In genomic region chr12:119176267-119177055, GRCh38 we compare ENCODE assay signal across 8 cellular contexts. TPM values are rescaled to one million over a fixed set of nuclear protein-coding genes. Genes with fewer than 3 reads are reported as not detected.
DNase-seq lines count a peak whose midpoint lies in the region; ATAC-seq and TF ChIP-seq lines count a peak whose summit lies in the region.

No MANE protein-coding gene starts in this region.

- no peaks in the 10 kb centered on the region for H3K9me3 ChIP-seq in RWPE2 (ENCODE audit: severe bottlenecking)

- H3K4me3 ChIP-seq in HFF-Myc (replicated peaks; ENCODE audit: low read depth, low read length) = no peak overlapping the region
- H3K4me3 ChIP-seq in RWPE2 (ENCODE audit: severe bottlenecking) = no peak overlapping the region
- peak overlapping the region; percentile 48 for H3K4me3 ChIP-seq in fibroblast of villous mesenchyme (ENCODE audit: low read depth, low read length)

- no peaks in the 10 kb centered on the region for H3K36me3 Mint-ChIP-seq in osteocyte (ENCODE audit: unreplicated experiment)
- no peaks in the 10 kb centered on the region for H3K36me3 Mint-ChIP-seq in effector memory CD8-positive, alpha-beta T cell (ENCODE audit: insufficient read depth)

- no peak overlapping the region for H3K27ac ChIP-seq in RWPE2 (ENCODE audit: poor library complexity, severe bottlenecking)

- H3K4me1 ChIP-seq in RWPE2 (ENCODE audit: insufficient read depth, poor library complexity, severe bottlenecking) = no peaks in the 10 kb centered on the region

- H3K36me3 ChIP-seq in RWPE2 (ENCODE audit: low read depth) = no peaks in the 10 kb centered on the region

- H3K4me1 Mint-ChIP-seq in osteocyte (ENCODE audit: unreplicated experiment) = peaks cover 40% of the 10 kb centered on the region
- H3K4me1 Mint-ChIP-seq in effector memory CD8-positive, alpha-beta T cell (ENCODE audit: low read depth in 2 of 2) = no peaks in the 10 kb centered on the region

- H3K27me3 Mint-ChIP-seq in osteocyte (ENCODE audit: unreplicated experiment) = peaks cover 8% of the 10 kb centered on the region
- peaks cover 16 to 33% of the 10 kb centered on the region in 2 donors for H3K27me3 Mint-ChIP-seq in effector memory CD8-positive, alpha-beta T cell

- H3K27ac Mint-ChIP-seq in osteocyte (ENCODE audit: unreplicated experiment) = peak overlapping the region; percentile 17
- H3K27ac Mint-ChIP-seq in effector memory CD8-positive, alpha-beta T cell = no peak overlapping the region

- no peaks in the 10 kb centered on the region for H3K9me3 Mint-ChIP-seq in osteocyte (ENCODE audit: unreplicated experiment)
- H3K9me3 Mint-ChIP-seq in effector memory CD8-positive, alpha-beta T cell = no peaks in the 10 kb centered on the region

- TF ChIP-seq CTCF in HFF-Myc (IDR thresholded peaks at IDR 0.05; ENCODE audit: low read depth, low read length, missing control alignments) (no peak), RWPE2 (IDR thresholded peaks at IDR 0.05; ENCODE audit: poor library complexity, severe bottlenecking) (no peak), fibroblast of villous mesenchyme (IDR thresholded peaks at IDR 0.05; ENCODE audit: insufficient read depth, low read depth, low read length) (no peak), osteocyte (IDR thresholded peaks at IDR 0.05) (no peak)

- peak; percentile 38 for DNase-seq in HFF-Myc (ENCODE audit: extremely low read depth, low read depth)
- DNase-seq in RWPE2 (ENCODE audit: low spot score) = no peak
- peak; percentile 91 for DNase-seq in fibroblast of villous mesenchyme (ENCODE audit: low read depth)
- no peak for DNase-seq in osteocyte (ENCODE audit: extremely low spot score, unreplicated experiment)
- DNase-seq in activated naive CD4-positive, alpha-beta T cell treated with anti-CD3 and anti-CD28 coated beads, Interleukin-2, amount 50 U/mL, for 16 hours = no peak
- no peak for DNase-seq in effector memory CD8-positive, alpha-beta T cell

- H3K4me3 Mint-ChIP-seq in osteocyte (ENCODE audit: unreplicated experiment) = peak overlapping the region; percentile 3
- H3K4me3 Mint-ChIP-seq in effector memory CD8-positive, alpha-beta T cell = no peak overlapping the region

- H3K27me3 ChIP-seq in RWPE2 (ENCODE audit: insufficient read depth, poor library complexity, severe bottlenecking) = no peaks in the 10 kb centered on the region

- peak; percentile 74 for ATAC-seq in RWPE2 (ENCODE audit: low read depth)
- ATAC-seq in HG02852 (IDR thresholded peaks at IDR 0.05; ENCODE audit: unreplicated experiment) = no peak
- no peak for ATAC-seq in GM19324 (IDR thresholded peaks at IDR 0.05; ENCODE audit: low FRiP score, unreplicated experiment)
- no peak for ATAC-seq in effector memory CD8-positive, alpha-beta T cell (replicated peaks)

RNA-seq across cellular contexts. Expression of gene HSPB8, which starts 2.3 kb away (rescaled TPM):
- total RNA-seq in fibroblast of villous mesenchyme (11.6 and 22.0 TPM in 2 replicates), osteocyte (2.0 and 2.8 TPM in 2 replicates)

Comparison
In these comparisons a context has a peak if more than half of its experiments do, and no peak if none do; other contexts are left out.
1. DNase-seq: peak in HFF-Myc (single experiment) and fibroblast of villous mesenchyme (single experiment); none in RWPE2 (single experiment), osteocyte (single experiment), activated naive CD4-positive, alpha-beta T cell treated with anti-CD3 and anti-CD28 coated beads, Interleukin-2, amount 50 U/mL, for 16 hours (single experiment) and effector memory CD8-positive, alpha-beta T cell (0 of 3).